ENCODE assay signal across 1 cellular context in the genomic region with DNA sequence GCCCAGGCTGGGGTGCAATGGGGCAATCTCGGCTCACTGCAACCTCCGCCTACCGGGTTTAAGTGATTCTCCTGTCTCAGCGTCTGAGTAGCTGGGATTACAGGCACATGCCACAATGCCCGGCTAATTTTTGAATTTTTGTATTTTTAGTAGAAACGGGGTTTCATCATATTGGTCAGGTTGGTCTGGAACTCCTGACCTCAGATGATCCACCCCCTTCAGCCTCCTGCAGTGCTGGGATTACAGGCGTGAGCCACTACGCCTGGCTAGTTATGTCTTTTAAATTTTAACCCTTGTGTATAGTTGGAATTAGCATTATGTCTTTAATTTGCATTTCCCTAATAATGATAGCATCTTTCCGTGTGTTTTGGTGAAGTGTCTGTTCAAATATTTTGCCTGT.
TF ChIP-seq lines count a peak whose summit lies in the region.

No MANE protein-coding gene starts in this region.

TF ChIP-seq in HEK293, 187 proteins besides CTCF, POLR2A, EP300 and RAD21 (continued from another document):
- TF ChIP-seq, protein P1, sequence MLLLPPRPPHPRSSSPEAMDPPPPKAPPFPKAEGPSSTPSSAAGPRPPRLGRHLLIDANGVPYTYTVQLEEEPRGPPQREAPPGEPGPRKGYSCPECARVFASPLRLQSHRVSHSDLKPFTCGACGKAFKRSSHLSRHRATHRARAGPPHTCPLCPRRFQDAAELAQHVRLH (tag by site-specific recombination; IDR thresholded peaks at IDR 0.05) = no peak
- TF ChIP-seq SP7 (tag by site-specific recombination; IDR thresholded peaks at IDR 0.05) = peak; percentile 28; the same call in 1 of the 2 replicates
- TF ChIP-seq, protein P2, sequence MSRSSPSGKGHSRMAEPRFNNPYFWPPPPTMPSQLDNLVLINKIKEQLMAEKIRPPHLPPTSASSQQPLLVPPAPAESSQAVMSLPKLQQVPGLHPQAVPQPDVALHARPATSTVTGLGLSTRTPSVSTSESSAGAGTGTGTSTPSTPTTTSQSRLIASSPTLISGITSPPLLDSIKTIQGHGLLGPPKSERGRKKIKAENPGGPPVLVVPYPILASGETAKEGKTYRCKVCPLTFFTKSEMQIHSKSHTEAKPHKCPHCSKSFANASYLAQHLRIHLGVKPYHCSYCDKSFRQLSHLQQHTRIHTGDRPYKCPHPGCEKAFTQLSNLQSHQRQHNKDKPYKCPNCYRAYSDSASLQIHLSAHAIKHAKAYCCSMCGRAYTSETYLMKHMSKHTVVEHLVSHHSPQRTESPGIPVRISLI (tag by site-specific recombination; IDR thresholded peaks at IDR 0.05) = 0 out of 2 replicates have a peak, but pooled peaks have one; percentile 35
- no peak for TF ChIP-seq ZNF211 (tag by site-specific recombination; IDR thresholded peaks at IDR 0.05; ENCODE audit: low read depth)
- no peak for TF ChIP-seq KLF10 (tag by site-specific recombination; IDR thresholded peaks at IDR 0.05)
- peak; percentile 21; the same call in 1 of the 2 replicates for TF ChIP-seq GLIS2 (tag by site-specific recombination; IDR thresholded peaks at IDR 0.05)
- TF ChIP-seq ZNF48 (tag by site-specific recombination; IDR thresholded peaks at IDR 0.05) = no peak
